10 cellular contexts compared by ENCODE assay signal in the genomic region with DNA sequence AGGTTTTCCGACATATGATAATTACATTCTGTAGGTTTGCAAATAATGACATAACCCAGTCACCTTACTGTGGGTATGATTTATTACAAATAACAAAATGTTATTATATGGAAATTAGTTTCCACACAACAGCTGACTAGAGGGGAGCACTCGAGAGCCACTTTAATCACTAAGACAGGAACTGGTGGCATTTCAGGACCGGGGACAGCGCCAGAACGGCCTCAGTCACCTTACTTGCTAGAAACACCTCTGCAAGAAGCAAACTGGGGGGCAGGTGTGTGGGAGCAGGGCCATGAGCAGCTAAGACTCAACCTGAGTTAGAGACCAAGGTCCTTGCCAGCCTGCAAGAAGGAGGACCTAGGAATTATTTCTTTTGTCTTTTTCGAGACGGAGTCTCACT.
DNase-seq lines count a peak whose midpoint lies in the region; ATAC-seq and TF ChIP-seq lines count a peak whose summit lies in the region.
"Had no signal": no experiment of that assay in that cellular context is flagged by ENCODE, and none has a peak within 500 bp of the region (broad histone marks: within the 10 kb centered on the region; RNA-seq: fewer than 3 reads in every experiment).

No MANE protein-coding gene starts in this region.

- no peak overlapping the region for H3K27ac ChIP-seq in CD4-positive, alpha-beta T cell (ENCODE audit: low read depth, low read length)
- no peak overlapping the region for H3K27ac ChIP-seq in gastrocnemius medialis

- H3K9me3 ChIP-seq in CD4-positive, alpha-beta T cell (ENCODE audit: control insufficient read depth, low read length): no peaks in the 10 kb centered on the region
- H3K9me3 ChIP-seq in gastrocnemius medialis: no peaks in the 10 kb centered on the region

- TF ChIP-seq POLR2A in gastrocnemius medialis (IDR thresholded peaks at IDR 0.05): no peak

- no peaks in the 10 kb centered on the region for H3K4me1 Mint-ChIP-seq in CD4-positive, alpha-beta T cell (ENCODE audit: low read depth)
- no peaks in the 10 kb centered on the region for H3K4me1 Mint-ChIP-seq in activated T-helper 1 cell treated with anti-CD3 and anti-CD28 coated beads, Interleukin-12 subunit alpha, Interleukin-12 subunit beta, Interleukin-2, Interleukin-4 antibody, amounts not matched to agents 30 ng/mL and 10 ng/mL and 1 ng/mL, durations not matched to agents 14 hours and 24 hours and 36 hours (ENCODE audit: low read depth)
- H3K4me1 Mint-ChIP-seq: activated B cell treated with CpG ODN at 0.5 μM for 24 hours had no signal

- H3K36me3 Mint-ChIP-seq in CD4-positive, alpha-beta T cell (ENCODE audit: low read depth): no peaks in the 10 kb centered on the region
- H3K36me3 Mint-ChIP-seq in activated T-helper 1 cell treated with anti-CD3 and anti-CD28 coated beads, Interleukin-12 subunit alpha, Interleukin-12 subunit beta, Interleukin-2, Interleukin-4 antibody, amounts not matched to agents 30 ng/mL and 10 ng/mL and 1 ng/mL, durations not matched to agents 14 hours and 24 hours and 36 hours (ENCODE audit: low read depth): no peaks in the 10 kb centered on the region
- H3K36me3 Mint-ChIP-seq: naive B cell had no signal

- H3K36me3 ChIP-seq in gastrocnemius medialis: no peaks in the 10 kb centered on the region

- peak; percentile 6 to 38 (median 12) for DNase-seq in CD4-positive, alpha-beta T cell
- peak; percentile 53 for DNase-seq in KBM-7
- DNase-seq in activated T-helper 1 cell treated with anti-CD3 and anti-CD28 coated beads, Interleukin-12 subunit alpha, Interleukin-12 subunit beta, Interleukin-2, Interleukin-4 antibody, amounts not matched to agents 30 ng/mL and 10 ng/mL and 1 ng/mL, durations not matched to agents 14 hours and 24 hours and 36 hours (ENCODE audit: low spot score): peak; percentile 23
- DNase-seq in kidney glomerular epithelial cell (lab: John Stamatoyannopoulos, UW): peak; percentile 36
- DNase-seq in occipital lobe (lab: John Stamatoyannopoulos, UW): no peak
- DNase-seq in gastrocnemius medialis: no peak
- DNase-seq in NCI-H2196 (lab: John Stamatoyannopoulos, UW; ENCODE audit: unreplicated experiment): no peak
- DNase-seq: activated B cell treated with CpG ODN at 0.5 μM for 24 hours, naive B cell had no signal

- H3K4me3 ChIP-seq in gastrocnemius medialis: no peak overlapping the region

- CTCF ChIA-PET in CD4-positive, alpha-beta T cell (lab: Charles Lee): no interaction called here

- no peaks in the 10 kb centered on the region for H3K9me3 Mint-ChIP-seq in CD4-positive, alpha-beta T cell
- no peaks in the 10 kb centered on the region for H3K9me3 Mint-ChIP-seq in activated T-helper 1 cell treated with anti-CD3 and anti-CD28 coated beads, Interleukin-12 subunit alpha, Interleukin-12 subunit beta, Interleukin-2, Interleukin-4 antibody, amounts not matched to agents 30 ng/mL and 10 ng/mL and 1 ng/mL, durations not matched to agents 14 hours and 24 hours and 36 hours
- H3K9me3 Mint-ChIP-seq: activated B cell treated with CpG ODN at 0.5 μM for 24 hours had no signal

- no peak for TF ChIP-seq CTCF in CD4-positive, alpha-beta T cell (IDR thresholded peaks at IDR 0.05)
- no peak for TF ChIP-seq CTCF in gastrocnemius medialis (IDR thresholded peaks at IDR 0.05 in 4 of 5, conservative IDR thresholded peaks at IDR 0.05 in 1 of 5)

- intact Hi-C loops in CD4-positive, alpha-beta T cell (cut with DNase I, micrococcal nuclease): no loop called here
- intact Hi-C loops in activated T-helper 1 cell treated with anti-CD3 and anti-CD28 coated beads, Interleukin-12 subunit alpha, Interleukin-12 subunit beta, Interleukin-2, Interleukin-4 antibody, amounts not matched to agents 30 ng/mL and 10 ng/mL and 1 ng/mL, durations not matched to agents 14 hours and 24 hours and 36 hours (cut with micrococcal nuclease): loop anchor here (2.0 kb wide), 1 partner anchor 14 kb away; no protein-coding TSS in a partner anchor
- intact Hi-C loops in gastrocnemius medialis (cut with DNase I; ENCODE audit: low total_unique reads): no loop called here

- H3K27ac Mint-ChIP-seq in CD4-positive, alpha-beta T cell: no peak overlapping the region
- no peak overlapping the region for H3K27ac Mint-ChIP-seq in activated T-helper 1 cell treated with anti-CD3 and anti-CD28 coated beads, Interleukin-12 subunit alpha, Interleukin-12 subunit beta, Interleukin-2, Interleukin-4 antibody, amounts not matched to agents 30 ng/mL and 10 ng/mL and 1 ng/mL, durations not matched to agents 14 hours and 24 hours and 36 hours
- H3K27ac Mint-ChIP-seq: activated B cell treated with CpG ODN at 0.5 μM for 24 hours had no signal

- peaks cover 9% of the 10 kb centered on the region for H3K27me3 ChIP-seq in CD4-positive, alpha-beta T cell (ENCODE audit: control insufficient read depth, insufficient read depth, low read length)
- H3K27me3 ChIP-seq in gastrocnemius medialis: peaks cover 0 to 18% (median 0%) of the 10 kb centered on the region in 3 donors

- H3K4me1 ChIP-seq in gastrocnemius medialis: no peaks in the 10 kb centered on the region

- H3K27me3 Mint-ChIP-seq in CD4-positive, alpha-beta T cell: peaks cover 50% of the 10 kb centered on the region
- H3K27me3 Mint-ChIP-seq in activated T-helper 1 cell treated with anti-CD3 and anti-CD28 coated beads, Interleukin-12 subunit alpha, Interleukin-12 subunit beta, Interleukin-2, Interleukin-4 antibody, amounts not matched to agents 30 ng/mL and 10 ng/mL and 1 ng/mL, durations not matched to agents 14 hours and 24 hours and 36 hours (ENCODE audit: insufficient read depth): peaks cover 12% of the 10 kb centered on the region

- H3K4me3 Mint-ChIP-seq in CD4-positive, alpha-beta T cell: no peak overlapping the region
- no peak overlapping the region for H3K4me3 Mint-ChIP-seq in activated T-helper 1 cell treated with anti-CD3 and anti-CD28 coated beads, Interleukin-12 subunit alpha, Interleukin-12 subunit beta, Interleukin-2, Interleukin-4 antibody, amounts not matched to agents 30 ng/mL and 10 ng/mL and 1 ng/mL, durations not matched to agents 14 hours and 24 hours and 36 hours
- H3K4me3 Mint-ChIP-seq: activated B cell treated with CpG ODN at 0.5 μM for 24 hours, naive B cell had no signal

- in situ Hi-C loops in KBM-7 (cut with MboI; ENCODE audit: low pct_unique_long_range_greater_than_20kb, low sequenced_read_pairs): no loop called here
- in situ Hi-C loops in gastrocnemius medialis (cut with MboI; ENCODE audit: low sequenced_read_pairs in 4 of 4): no loop called here

- no peak for ATAC-seq in CD4-positive, alpha-beta T cell (ENCODE audit: poor library complexity)
- ATAC-seq in GM18520 (IDR thresholded peaks at IDR 0.05; ENCODE audit: unreplicated experiment) (no peak), gastrocnemius medialis (no peak)

- POLR2A ChIA-PET in CD4-positive, alpha-beta T cell (lab: Charles Lee): no interaction called here

Comparison
In these comparisons a context has a peak if more than half of its experiments do, and no peak if none do; other contexts are left out.
1. DNase-seq: peak in CD4-positive, alpha-beta T cell (10 of 10), KBM-7 (single experiment), activated T-helper 1 cell treated with anti-CD3 and anti-CD28 coated beads, Interleukin-12 subunit alpha, Interleukin-12 subunit beta, Interleukin-2, Interleukin-4 antibody, amounts not matched to agents 30 ng/mL and 10 ng/mL and 1 ng/mL, durations not matched to agents 14 hours and 24 hours and 36 hours (single experiment) and kidney glomerular epithelial cell (single experiment); none in occipital lobe (single experiment), gastrocnemius medialis (0 of 2) and NCI-H2196 (single experiment).